ENCODE assay signal across 8 cellular contexts in the genomic region with DNA sequence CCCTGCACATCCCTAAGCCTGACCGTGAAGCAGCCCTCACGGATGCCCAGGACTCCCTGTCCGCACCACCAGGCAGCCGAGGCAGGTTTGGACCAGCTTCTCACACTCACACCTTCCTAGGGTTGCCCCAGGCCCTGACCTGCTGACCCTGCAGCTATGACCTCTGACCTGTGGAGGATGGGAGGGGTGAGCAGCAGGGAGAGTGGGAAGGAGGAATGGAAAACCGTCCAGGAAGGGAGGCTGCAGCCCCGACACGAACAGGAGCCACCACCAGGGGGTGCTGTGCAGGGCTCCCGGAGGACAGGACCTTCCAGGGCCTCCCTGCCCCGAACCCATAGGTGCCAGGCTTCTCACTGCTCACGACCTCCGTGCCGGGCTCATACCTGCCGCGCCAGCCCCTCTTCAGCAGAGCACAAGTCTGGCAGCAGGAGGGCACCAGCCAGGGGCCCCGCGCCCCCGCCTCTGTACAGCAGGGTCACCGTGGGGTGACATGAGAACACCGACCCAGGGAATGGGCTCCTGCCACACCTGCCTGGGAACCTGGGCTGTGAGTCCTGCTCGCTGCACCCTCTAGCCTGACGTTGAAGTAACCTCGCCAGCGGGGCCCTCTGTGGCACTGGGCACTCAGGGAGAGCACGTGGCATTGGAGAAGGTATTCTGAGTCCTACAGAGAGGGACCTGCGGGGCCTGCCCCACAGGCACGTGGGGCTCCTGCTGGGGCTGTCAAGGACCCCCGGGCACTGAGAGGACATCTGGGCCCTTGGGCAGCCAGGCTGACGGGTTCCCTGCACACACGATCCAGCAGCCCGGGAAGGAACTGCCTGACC. TPM values are rescaled to one million over a fixed set of nuclear protein-coding genes. Genes with fewer than 3 reads are reported as not detected.
DNase-seq lines count a peak whose midpoint lies in the region; ATAC-seq, FAIRE-seq and TF ChIP-seq lines count a peak whose summit lies in the region.

No MANE protein-coding gene starts in this region.

- ATAC-seq in activated T-cell treated with anti-CD3 and anti-CD28 coated beads, Interleukin-2, amount 50 U/mL, for 4 hours = peak; percentile 53
- peak in 1 of 2 donors; percentile 54 for ATAC-seq in natural killer cell treated with Interleukin-12 subunit alpha and Interleukin-12 subunit beta and Interleukin-15 and Interleukin-18, amount 100 ng/mL, for 72 hours
- ATAC-seq in HG03135 (IDR thresholded peaks at IDR 0.05; ENCODE audit: unreplicated experiment) = no peak

- peaks cover 30% of the 10 kb centered on the region for H3K4me1 Mint-ChIP-seq in activated T-cell treated with anti-CD3 and anti-CD28 coated beads, Interleukin-2, amount 50 U/mL, for 4 hours (ENCODE audit: low read depth)
- peaks cover 5 to 7% of the 10 kb centered on the region in 2 donors for H3K4me1 Mint-ChIP-seq in natural killer cell treated with Interleukin-12 subunit alpha and Interleukin-12 subunit beta and Interleukin-15 and Interleukin-18, amount 100 ng/mL, for 72 hours (ENCODE audit: low read depth in 2 of 2)

- no peak overlapping the region for H3K4me3 Mint-ChIP-seq in activated T-cell treated with anti-CD3 and anti-CD28 coated beads, Interleukin-2, amount 50 U/mL, for 4 hours
- no peak overlapping the region for H3K4me3 Mint-ChIP-seq in natural killer cell treated with Interleukin-12 subunit alpha and Interleukin-12 subunit beta and Interleukin-15 and Interleukin-18, amount 100 ng/mL, for 72 hours

- no peaks in the 10 kb centered on the region for H3K9me3 Mint-ChIP-seq in activated T-cell treated with anti-CD3 and anti-CD28 coated beads, Interleukin-2, amount 50 U/mL, for 4 hours
- H3K9me3 Mint-ChIP-seq in natural killer cell treated with Interleukin-12 subunit alpha and Interleukin-12 subunit beta and Interleukin-15 and Interleukin-18, amount 100 ng/mL, for 72 hours = no peaks in the 10 kb centered on the region

- peak; percentile 79 for FAIRE-seq in GM12891 (lab: Jason Lieb, UNC)

- H3K27ac Mint-ChIP-seq in natural killer cell treated with Interleukin-12 subunit alpha and Interleukin-12 subunit beta and Interleukin-15 and Interleukin-18, amount 100 ng/mL, for 72 hours = no peak overlapping the region

- peak; percentile 61 for DNase-seq in A172 (ENCODE audit: low spot score)
- peak; percentile 78 for DNase-seq in GM12891 (ENCODE audit: insufficient read length, low spot score)
- DNase-seq in OCI-M1 (lab: John Stamatoyannopoulos, UW) = peak; percentile 60
- peak; percentile 79 for DNase-seq in activated T-cell treated with anti-CD3 and anti-CD28 coated beads, Interleukin-2, amount 50 U/mL, for 4 hours
- DNase-seq in fibroblast of gingiva (ENCODE audit: low read depth) = peak; percentile 48
- DNase-seq in natural killer cell treated with Interleukin-12 subunit alpha and Interleukin-12 subunit beta and Interleukin-15 and Interleukin-18, amount 100 ng/mL, for 72 hours (ENCODE audit: low spot score) = peak; percentile 78
- peak; percentile 71 for DNase-seq in stimulated activated naive CD4-positive, alpha-beta T cell treated with Interleukin-2 at 50 U/mL for 16 hours (lab: John Stamatoyannopoulos, UW)

- no peak for TF ChIP-seq POLR2A in GM12891 (IDR thresholded peaks at IDR 0.05; ENCODE audit: low read depth, low read length)

- peaks cover 5% of the 10 kb centered on the region for H3K36me3 Mint-ChIP-seq in activated T-cell treated with anti-CD3 and anti-CD28 coated beads, Interleukin-2, amount 50 U/mL, for 4 hours (ENCODE audit: insufficient read depth)
- H3K36me3 Mint-ChIP-seq in natural killer cell treated with Interleukin-12 subunit alpha and Interleukin-12 subunit beta and Interleukin-15 and Interleukin-18, amount 100 ng/mL, for 72 hours = no peaks in the 10 kb centered on the region

- H3K27me3 Mint-ChIP-seq in activated T-cell treated with anti-CD3 and anti-CD28 coated beads, Interleukin-2, amount 50 U/mL, for 4 hours (ENCODE audit: low read depth) = no peaks in the 10 kb centered on the region
- H3K27me3 Mint-ChIP-seq in natural killer cell treated with Interleukin-12 subunit alpha and Interleukin-12 subunit beta and Interleukin-15 and Interleukin-18, amount 100 ng/mL, for 72 hours = no peaks in the 10 kb centered on the region

TF ChIP-seq in GM12891, 5 proteins besides CTCF, POLR2A, EP300 and RAD21:
- TF ChIP-seq SPI1 (IDR thresholded peaks at IDR 0.05; ENCODE audit: low read depth, low read length) (no peak), TAF1 (IDR thresholded peaks at IDR 0.05; ENCODE audit: low read depth, low read length) (no peak), POLR2AphosphoS5 (IDR thresholded peaks at IDR 0.05; ENCODE audit: low read depth, low read length) (no peak), PAX5 (IDR thresholded peaks at IDR 0.05; ENCODE audit: insufficient read depth, low read length, severe bottlenecking) (no peak), POU2F2 (IDR thresholded peaks at IDR 0.05; ENCODE audit: low read depth, low read length) (no peak)
TF ChIP-seq in GM12891: peak in this region for 0.

RNA-seq across cellular contexts. Expression of a gene that starts 37.6 kb away (rescaled TPM):
- total RNA-seq in A172 (2014; rRNA removed; shearing (Covaris generic)) = 20.5 and 21.2 TPM in 2 replicates
- 13.8 TPM for polyA plus RNA-seq in GM12891 (2012; ENCODE audit: low read depth, missing spikeins)
- 100 to 1,000 TPM in 2 of 3 donors, 10 to 100 TPM in 1; 96.8 to 129 (median 116) TPM for total RNA-seq in activated T-cell treated with anti-CD3 and anti-CD28 coated beads, Interleukin-2, amount 50 U/mL, for 4 hours
- 10 to 100 TPM; 39.0 to 80.4 TPM for total RNA-seq in natural killer cell treated with Interleukin-12 subunit alpha and Interleukin-12 subunit beta and Interleukin-15 and Interleukin-18, amount 100 ng/mL, for 72 hours

RNA-seq across cellular contexts. Expression of a gene that starts 37.7 kb away (rescaled TPM):
- 43.6 and 51.2 TPM in 2 replicates for total RNA-seq in A172 (2014; rRNA removed; shearing (Covaris generic))
- 10.1 TPM for polyA plus RNA-seq in GM12891 (2012; ENCODE audit: low read depth, missing spikeins)
- total RNA-seq in activated T-cell treated with anti-CD3 and anti-CD28 coated beads, Interleukin-2, amount 50 U/mL, for 4 hours = 10 to 100 TPM; 28.0 to 45.7 (median 30.6) TPM
- total RNA-seq in natural killer cell treated with Interleukin-12 subunit alpha and Interleukin-12 subunit beta and Interleukin-15 and Interleukin-18, amount 100 ng/mL, for 72 hours = 10 to 100 TPM; 29.1 to 49.4 TPM

RNA-seq across cellular contexts. Expression of a gene that starts 41.1 kb away (rescaled TPM):
- 186 and 226 TPM in 2 replicates for total RNA-seq in A172 (2014; rRNA removed; shearing (Covaris generic))
- 67.7 TPM for polyA plus RNA-seq in GM12891 (2012; ENCODE audit: low read depth, missing spikeins)
- 100 to 1,000 TPM; 116 to 171 (median 139) TPM for total RNA-seq in activated T-cell treated with anti-CD3 and anti-CD28 coated beads, Interleukin-2, amount 50 U/mL, for 4 hours
- total RNA-seq in natural killer cell treated with Interleukin-12 subunit alpha and Interleukin-12 subunit beta and Interleukin-15 and Interleukin-18, amount 100 ng/mL, for 72 hours = 100 to 1,000 TPM in 1 of 2 donors, 10 to 100 TPM in 1; 84.8 to 298 TPM

RNA-seq across cellular contexts. Expression of a gene that starts 57.6 kb away (rescaled TPM):
- not detected in 2 replicates for total RNA-seq in A172 (2014; rRNA removed; shearing (Covaris generic))
- polyA plus RNA-seq in GM12891 (2012; ENCODE audit: low read depth, missing spikeins) = 2.0 TPM
- total RNA-seq in activated T-cell treated with anti-CD3 and anti-CD28 coated beads, Interleukin-2, amount 50 U/mL, for 4 hours = 1 to 10 TPM in 2 of 3 donors, under 1 TPM in 1; 0.90 to 1.3 (median 1.2) TPM
- total RNA-seq in natural killer cell treated with Interleukin-12 subunit alpha and Interleukin-12 subunit beta and Interleukin-15 and Interleukin-18, amount 100 ng/mL, for 72 hours = 1 to 10 TPM in 1 of 2 donors, under 1 TPM in 1; 0.42 to 1.2 TPM

RNA-seq across cellular contexts. Expression of a gene that starts 59.7 kb away (rescaled TPM):
- total RNA-seq in A172 (2014; rRNA removed; shearing (Covaris generic)) = 29.3 and 39.2 TPM in 2 replicates
- polyA plus RNA-seq in GM12891 (2012; ENCODE audit: low read depth, missing spikeins) = 29.8 TPM
- total RNA-seq in activated T-cell treated with anti-CD3 and anti-CD28 coated beads, Interleukin-2, amount 50 U/mL, for 4 hours = 10 to 100 TPM; 81.0 to 96.4 (median 87.2) TPM
- 100 to 1,000 TPM in 1 of 2 donors, 10 to 100 TPM in 1; 50.0 to 129 TPM for total RNA-seq in natural killer cell treated with Interleukin-12 subunit alpha and Interleukin-12 subunit beta and Interleukin-15 and Interleukin-18, amount 100 ng/mL, for 72 hours
